In genomic region chr2:71323386-71323785, GRCh38 we compare ENCODE assay signal across 31 cellular contexts.
"Had no signal": no experiment of that assay in that cellular context is flagged by ENCODE, and none has a peak within 500 bp of the region (broad histone marks: within the 10 kb centered on the region; RNA-seq: fewer than 3 reads in every experiment).

No MANE protein-coding gene starts in this region.

- H3K36me3 ChIP-seq: MG63 had no signal

- H3K4me3 ChIP-seq: MG63 had no signal

- DNase-seq: Karpas-422, Kasumi-1, MG63, MM.1S, MV-4-11, NCI-H1048, NCI-H1092, NCI-H1092 treated with DMSO at 0.1 percent for 48 hours, NCI-H1105, NCI-H1105 treated with DMSO at 0.1 percent for 48 hours, NCI-H1417, NCI-H1417 treated with DMSO at 0.1 percent for 48 hours, NCI-H1436, NCI-H1436 treated with DMSO at 0.1 percent for 48 hours, NCI-H146, NCI-H1694, NCI-H1694 treated with DMSO at 0.1 percent for 48 hours, NCI-H187, NCI-H187 treated with DMSO at 0.1 percent for 48 hours, NCI-H1930, NCI-H2029, NCI-H2029 treated with DMSO at 0.1 percent for 48 hours, NCI-H2081, NCI-H2081 treated with DMSO at 0.1 percent for 48 hours, NCI-H2107, NCI-H2227 treated with DMSO at 0.1 percent for 48 hours, NCI-H226, NCI-H446, NCI-H446 treated with DMSO at 0.1 percent for 48 hours, NCI-H510A, NCI-H510A treated with DMSO at 0.1 percent for 48 hours had no signal

- H3K27me3 ChIP-seq: MG63 had no signal
